1 cellular context compared by ENCODE assay signal in the genomic region with DNA sequence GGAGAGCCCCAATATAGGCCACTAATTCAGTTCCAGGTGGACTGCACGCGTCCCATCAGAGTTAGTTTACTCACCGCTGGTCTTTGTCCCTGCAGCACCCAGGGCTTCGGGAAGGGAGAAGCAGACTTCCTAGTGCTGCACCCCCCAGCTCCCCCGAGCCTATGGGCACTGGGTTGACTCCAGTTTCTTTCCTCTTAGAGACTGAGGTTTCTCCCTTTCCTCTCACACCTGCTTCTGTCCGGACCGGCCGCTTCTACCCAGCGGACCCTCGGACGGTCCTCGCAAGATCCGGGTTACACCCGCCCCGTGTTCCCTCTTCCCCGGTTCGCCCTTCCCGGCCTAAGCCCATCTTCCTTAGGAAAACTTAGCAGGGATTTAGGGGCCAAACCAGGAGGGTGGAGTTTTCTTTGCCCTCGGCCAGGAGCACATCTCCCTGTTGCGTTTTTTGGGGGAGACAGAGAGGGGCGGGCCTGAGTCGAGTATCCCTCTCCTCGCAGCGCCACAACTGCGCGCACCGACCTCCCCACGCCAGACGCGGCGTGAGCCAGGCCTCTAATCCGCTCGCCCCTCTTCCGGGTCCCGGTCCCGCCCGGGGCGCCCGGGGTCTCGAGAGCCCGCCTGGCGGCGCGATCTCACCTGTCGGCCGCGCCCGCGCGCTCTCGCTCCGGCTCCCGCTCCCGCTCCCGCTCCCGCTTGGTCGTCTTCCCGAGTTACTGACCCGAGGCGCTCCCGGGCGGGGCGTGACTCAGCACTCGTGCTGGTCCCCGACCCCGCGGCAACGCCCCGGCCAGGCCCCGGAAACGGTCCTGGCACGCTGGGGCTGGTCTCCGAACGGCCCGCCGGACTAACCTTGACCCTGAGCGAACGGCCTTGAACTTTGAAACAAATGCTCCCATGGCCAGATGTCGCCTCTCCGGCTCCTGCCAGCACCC.
TF ChIP-seq lines count a peak whose summit lies in the region.

AIFM2 (minus strand) TSS at position 728 of the 932 bp plus-strand sequence. CDS start 8,741 bp downstream, outside the sequence.

TF ChIP-seq in HepG2, 621 proteins besides CTCF, POLR2A, EP300 and RAD21 (continued from another document and continues in another):
- TF ChIP-seq ZEB1 (IDR thresholded peaks at IDR 0.05; ENCODE audit: insufficient replicate concordance, low read depth) (peak; percentile 35), PBX3 (CRISPR knock-in tag; IDR thresholded peaks at IDR 0.05; ENCODE audit: borderline replicate concordance) (no peak), ZNF841 (CRISPR knock-in tag; IDR thresholded peaks at IDR 0.05; ENCODE audit: borderline replicate concordance) (no peak), ZBTB7A (CRISPR knock-in tag; IDR thresholded peaks at IDR 0.05) (peak; percentile 60; the same call in 1 of the 2 replicates), ZNF598 (CRISPR knock-in tag; IDR thresholded peaks at IDR 0.05; ENCODE audit: borderline replicate concordance) (no peak), TP53 (CRISPR knock-in tag; conservative IDR thresholded peaks at IDR 0.05) (no peak), ZNF550 (CRISPR knock-in tag; IDR thresholded peaks at IDR 0.05; ENCODE audit: borderline replicate concordance) (no peak), CAMTA2 (CRISPR knock-in tag; IDR thresholded peaks at IDR 0.05; ENCODE audit: borderline replicate concordance) (no peak; the same call in 1 of the 2 replicates), KDM5A (IDR thresholded peaks at IDR 0.05; ENCODE audit: borderline replicate concordance, low read length) (no peak; the same call in 1 of the 2 replicates), ZNF124 (CRISPR knock-in tag; IDR thresholded peaks at IDR 0.05) (no peak), SOX13 (IDR thresholded peaks at IDR 0.05) (no peak), SOX13 (CRISPR knock-in tag; conservative IDR thresholded peaks at IDR 0.05 in 1 of 2, IDR thresholded peaks at IDR 0.05 in 1 of 2) (peak in 1 of 2 experiments; percentile 84; a peak in 2 of 4 replicates), ZBTB3 (CRISPR knock-in tag; IDR thresholded peaks at IDR 0.05; ENCODE audit: borderline replicate concordance, low read depth) (no peak; the same call in 1 of the 2 replicates), SETDB1 (CRISPR knock-in tag; IDR thresholded peaks at IDR 0.05; ENCODE audit: borderline replicate concordance) (no peak), PREB (CRISPR knock-in tag; IDR thresholded peaks at IDR 0.05) (no peak), ZNF563 (CRISPR knock-in tag; IDR thresholded peaks at IDR 0.05) (no peak), CCAR2 (optimal IDR thresholded peaks at IDR 0.05; ENCODE audit: low read depth, low read length) (no peak), KLF9 (CRISPR knock-in tag; IDR thresholded peaks at IDR 0.05; ENCODE audit: low read depth) (no peak), MAFG (CRISPR knock-in tag; IDR thresholded peaks at IDR 0.05) (peak; percentile 97), SMAD9 (CRISPR knock-in tag; IDR thresholded peaks at IDR 0.05) (no peak), ZMYM3 (CRISPR knock-in tag; IDR thresholded peaks at IDR 0.05) (peak; percentile 51; the same call in 1 of the 2 replicates), PHB2 (IDR thresholded peaks at IDR 0.05; ENCODE audit: partially characterized antibody) (no peak), MAF1 (CRISPR knock-in tag; IDR thresholded peaks at IDR 0.05; ENCODE audit: borderline replicate concordance) (0 out of 2 replicates have a peak, but pooled peaks have one; percentile 47), TMF1 (CRISPR knock-in tag; IDR thresholded peaks at IDR 0.05; ENCODE audit: low read depth) (no peak)
- TF ChIP-seq, protein P1, sequence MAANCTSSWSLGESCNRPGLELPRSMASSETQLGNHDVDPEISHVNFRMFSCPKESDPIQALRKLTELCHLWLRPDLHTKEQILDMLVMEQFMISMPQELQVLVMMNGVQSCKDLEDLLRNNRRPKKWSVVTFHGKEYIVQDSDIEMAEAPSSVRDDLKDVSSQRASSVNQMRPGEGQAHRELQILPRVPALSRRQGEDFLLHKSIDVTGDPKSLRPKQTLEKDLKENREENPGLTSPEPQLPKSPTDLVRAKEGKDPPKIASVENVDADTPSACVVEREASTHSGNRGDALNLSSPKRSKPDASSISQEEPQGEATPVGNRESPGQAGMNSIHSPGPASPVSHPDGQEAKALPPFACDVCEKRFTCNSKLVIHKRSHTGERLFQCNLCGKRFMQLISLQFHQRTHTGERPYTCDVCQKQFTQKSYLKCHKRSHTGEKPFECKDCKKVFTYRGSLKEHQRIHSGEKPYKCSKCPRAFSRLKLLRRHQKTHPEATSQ (CRISPR knock-in tag; IDR thresholded peaks at IDR 0.05; ENCODE audit: borderline replicate concordance), result no peak
- TF ChIP-seq, protein P2, sequence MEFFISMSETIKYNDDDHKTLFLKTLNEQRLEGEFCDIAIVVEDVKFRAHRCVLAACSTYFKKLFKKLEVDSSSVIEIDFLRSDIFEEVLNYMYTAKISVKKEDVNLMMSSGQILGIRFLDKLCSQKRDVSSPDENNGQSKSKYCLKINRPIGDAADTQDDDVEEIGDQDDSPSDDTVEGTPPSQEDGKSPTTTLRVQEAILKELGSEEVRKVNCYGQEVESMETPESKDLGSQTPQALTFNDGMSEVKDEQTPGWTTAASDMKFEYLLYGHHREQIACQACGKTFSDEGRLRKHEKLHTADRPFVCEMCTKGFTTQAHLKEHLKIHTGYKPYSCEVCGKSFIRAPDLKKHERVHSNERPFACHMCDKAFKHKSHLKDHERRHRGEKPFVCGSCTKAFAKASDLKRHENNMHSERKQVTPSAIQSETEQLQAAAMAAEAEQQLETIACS (CRISPR knock-in tag; IDR thresholded peaks at IDR 0.05), result peak; percentile 88
- TF ChIP-seq, protein P3, sequence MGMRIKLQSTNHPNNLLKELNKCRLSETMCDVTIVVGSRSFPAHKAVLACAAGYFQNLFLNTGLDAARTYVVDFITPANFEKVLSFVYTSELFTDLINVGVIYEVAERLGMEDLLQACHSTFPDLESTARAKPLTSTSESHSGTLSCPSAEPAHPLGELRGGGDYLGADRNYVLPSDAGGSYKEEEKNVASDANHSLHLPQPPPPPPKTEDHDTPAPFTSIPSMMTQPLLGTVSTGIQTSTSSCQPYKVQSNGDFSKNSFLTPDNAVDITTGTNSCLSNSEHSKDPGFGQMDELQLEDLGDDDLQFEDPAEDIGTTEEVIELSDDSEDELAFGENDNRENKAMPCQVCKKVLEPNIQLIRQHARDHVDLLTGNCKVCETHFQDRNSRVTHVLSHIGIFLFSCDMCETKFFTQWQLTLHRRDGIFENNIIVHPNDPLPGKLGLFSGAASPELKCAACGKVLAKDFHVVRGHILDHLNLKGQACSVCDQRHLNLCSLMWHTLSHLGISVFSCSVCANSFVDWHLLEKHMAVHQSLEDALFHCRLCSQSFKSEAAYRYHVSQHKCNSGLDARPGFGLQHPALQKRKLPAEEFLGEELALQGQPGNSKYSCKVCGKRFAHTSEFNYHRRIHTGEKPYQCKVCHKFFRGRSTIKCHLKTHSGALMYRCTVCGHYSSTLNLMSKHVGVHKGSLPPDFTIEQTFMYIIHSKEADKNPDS (CRISPR knock-in tag; IDR thresholded peaks at IDR 0.05), result peak; percentile 83
- TF ChIP-seq, protein P4, sequence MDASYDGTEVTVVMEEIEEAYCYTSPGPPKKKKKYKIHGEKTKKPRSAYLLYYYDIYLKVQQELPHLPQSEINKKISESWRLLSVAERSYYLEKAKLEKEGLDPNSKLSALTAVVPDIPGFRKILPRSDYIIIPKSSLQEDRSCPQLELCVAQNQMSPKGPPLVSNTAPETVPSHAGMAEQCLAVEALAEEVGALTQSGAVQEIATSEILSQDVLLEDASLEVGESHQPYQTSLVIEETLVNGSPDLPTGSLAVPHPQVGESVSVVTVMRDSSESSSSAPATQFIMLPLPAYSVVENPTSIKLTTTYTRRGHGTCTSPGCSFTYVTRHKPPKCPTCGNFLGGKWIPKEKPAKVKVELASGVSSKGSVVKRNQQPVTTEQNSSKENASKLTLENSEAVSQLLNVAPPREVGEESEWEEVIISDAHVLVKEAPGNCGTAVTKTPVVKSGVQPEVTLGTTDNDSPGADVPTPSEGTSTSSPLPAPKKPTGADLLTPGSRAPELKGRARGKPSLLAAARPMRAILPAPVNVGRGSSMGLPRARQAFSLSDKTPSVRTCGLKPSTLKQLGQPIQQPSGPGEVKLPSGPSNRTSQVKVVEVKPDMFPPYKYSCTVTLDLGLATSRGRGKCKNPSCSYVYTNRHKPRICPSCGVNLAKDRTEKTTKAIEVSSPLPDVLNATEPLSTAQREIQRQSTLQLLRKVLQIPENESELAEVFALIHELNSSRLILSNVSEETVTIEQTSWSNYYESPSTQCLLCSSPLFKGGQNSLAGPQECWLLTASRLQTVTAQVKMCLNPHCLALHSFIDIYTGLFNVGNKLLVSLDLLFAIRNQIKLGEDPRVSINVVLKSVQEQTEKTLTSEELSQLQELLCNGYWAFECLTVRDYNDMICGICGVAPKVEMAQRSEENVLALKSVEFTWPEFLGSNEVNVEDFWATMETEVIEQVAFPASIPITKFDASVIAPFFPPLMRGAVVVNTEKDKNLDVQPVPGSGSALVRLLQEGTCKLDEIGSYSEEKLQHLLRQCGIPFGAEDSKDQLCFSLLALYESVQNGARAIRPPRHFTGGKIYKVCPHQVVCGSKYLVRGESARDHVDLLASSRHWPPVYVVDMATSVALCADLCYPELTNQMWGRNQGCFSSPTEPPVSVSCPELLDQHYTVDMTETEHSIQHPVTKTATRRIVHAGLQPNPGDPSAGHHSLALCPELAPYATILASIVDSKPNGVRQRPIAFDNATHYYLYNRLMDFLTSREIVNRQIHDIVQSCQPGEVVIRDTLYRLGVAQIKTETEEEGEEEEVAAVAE (CRISPR knock-in tag; IDR thresholded peaks at IDR 0.05; ENCODE audit: borderline replicate concordance), result peak; percentile 24; the same call in 1 of the 2 replicates
- TF ChIP-seq, protein P5, sequence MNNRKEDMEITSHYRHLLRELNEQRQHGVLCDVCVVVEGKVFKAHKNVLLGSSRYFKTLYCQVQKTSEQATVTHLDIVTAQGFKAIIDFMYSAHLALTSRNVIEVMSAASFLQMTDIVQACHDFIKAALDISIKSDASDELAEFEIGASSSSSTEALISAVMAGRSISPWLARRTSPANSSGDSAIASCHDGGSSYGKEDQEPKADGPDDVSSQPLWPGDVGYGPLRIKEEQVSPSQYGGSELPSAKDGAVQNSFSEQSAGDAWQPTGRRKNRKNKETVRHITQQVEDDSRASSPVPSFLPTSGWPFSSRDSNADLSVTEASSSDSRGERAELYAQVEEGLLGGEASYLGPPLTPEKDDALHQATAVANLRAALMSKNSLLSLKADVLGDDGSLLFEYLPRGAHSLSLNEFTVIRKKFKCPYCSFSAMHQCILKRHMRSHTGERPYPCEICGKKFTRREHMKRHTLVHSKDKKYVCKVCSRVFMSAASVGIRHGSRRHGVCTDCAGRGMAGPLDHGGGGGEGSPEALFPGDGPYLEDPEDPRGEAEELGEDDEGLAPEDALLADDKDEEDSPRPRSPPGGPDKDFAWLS (CRISPR knock-in tag; IDR thresholded peaks at IDR 0.05; ENCODE audit: borderline replicate concordance), result no peak
- TF ChIP-seq, protein P6, sequence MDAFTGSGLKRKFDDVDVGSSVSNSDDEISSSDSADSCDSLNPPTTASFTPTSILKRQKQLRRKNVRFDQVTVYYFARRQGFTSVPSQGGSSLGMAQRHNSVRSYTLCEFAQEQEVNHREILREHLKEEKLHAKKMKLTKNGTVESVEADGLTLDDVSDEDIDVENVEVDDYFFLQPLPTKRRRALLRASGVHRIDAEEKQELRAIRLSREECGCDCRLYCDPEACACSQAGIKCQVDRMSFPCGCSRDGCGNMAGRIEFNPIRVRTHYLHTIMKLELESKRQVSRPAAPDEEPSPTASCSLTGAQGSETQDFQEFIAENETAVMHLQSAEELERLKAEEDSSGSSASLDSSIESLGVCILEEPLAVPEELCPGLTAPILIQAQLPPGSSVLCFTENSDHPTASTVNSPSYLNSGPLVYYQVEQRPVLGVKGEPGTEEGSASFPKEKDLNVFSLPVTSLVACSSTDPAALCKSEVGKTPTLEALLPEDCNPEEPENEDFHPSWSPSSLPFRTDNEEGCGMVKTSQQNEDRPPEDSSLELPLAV (CRISPR knock-in tag; conservative IDR thresholded peaks at IDR 0.05; ENCODE audit: low read depth), result no peak
- TF ChIP-seq, protein P7, sequence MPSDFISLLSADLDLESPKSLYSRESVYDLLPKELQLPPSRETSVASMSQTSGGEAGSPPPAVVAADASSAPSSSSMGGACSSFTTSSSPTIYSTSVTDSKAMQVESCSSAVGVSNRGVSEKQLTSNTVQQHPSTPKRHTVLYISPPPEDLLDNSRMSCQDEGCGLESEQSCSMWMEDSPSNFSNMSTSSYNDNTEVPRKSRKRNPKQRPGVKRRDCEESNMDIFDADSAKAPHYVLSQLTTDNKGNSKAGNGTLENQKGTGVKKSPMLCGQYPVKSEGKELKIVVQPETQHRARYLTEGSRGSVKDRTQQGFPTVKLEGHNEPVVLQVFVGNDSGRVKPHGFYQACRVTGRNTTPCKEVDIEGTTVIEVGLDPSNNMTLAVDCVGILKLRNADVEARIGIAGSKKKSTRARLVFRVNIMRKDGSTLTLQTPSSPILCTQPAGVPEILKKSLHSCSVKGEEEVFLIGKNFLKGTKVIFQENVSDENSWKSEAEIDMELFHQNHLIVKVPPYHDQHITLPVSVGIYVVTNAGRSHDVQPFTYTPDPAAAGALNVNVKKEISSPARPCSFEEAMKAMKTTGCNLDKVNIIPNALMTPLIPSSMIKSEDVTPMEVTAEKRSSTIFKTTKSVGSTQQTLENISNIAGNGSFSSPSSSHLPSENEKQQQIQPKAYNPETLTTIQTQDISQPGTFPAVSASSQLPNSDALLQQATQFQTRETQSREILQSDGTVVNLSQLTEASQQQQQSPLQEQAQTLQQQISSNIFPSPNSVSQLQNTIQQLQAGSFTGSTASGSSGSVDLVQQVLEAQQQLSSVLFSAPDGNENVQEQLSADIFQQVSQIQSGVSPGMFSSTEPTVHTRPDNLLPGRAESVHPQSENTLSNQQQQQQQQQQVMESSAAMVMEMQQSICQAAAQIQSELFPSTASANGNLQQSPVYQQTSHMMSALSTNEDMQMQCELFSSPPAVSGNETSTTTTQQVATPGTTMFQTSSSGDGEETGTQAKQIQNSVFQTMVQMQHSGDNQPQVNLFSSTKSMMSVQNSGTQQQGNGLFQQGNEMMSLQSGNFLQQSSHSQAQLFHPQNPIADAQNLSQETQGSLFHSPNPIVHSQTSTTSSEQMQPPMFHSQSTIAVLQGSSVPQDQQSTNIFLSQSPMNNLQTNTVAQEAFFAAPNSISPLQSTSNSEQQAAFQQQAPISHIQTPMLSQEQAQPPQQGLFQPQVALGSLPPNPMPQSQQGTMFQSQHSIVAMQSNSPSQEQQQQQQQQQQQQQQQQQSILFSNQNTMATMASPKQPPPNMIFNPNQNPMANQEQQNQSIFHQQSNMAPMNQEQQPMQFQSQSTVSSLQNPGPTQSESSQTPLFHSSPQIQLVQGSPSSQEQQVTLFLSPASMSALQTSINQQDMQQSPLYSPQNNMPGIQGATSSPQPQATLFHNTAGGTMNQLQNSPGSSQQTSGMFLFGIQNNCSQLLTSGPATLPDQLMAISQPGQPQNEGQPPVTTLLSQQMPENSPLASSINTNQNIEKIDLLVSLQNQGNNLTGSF (CRISPR knock-in tag; IDR thresholded peaks at IDR 0.05), result no peak
